33 cellular contexts compared by ENCODE assay signal in the genomic region with DNA sequence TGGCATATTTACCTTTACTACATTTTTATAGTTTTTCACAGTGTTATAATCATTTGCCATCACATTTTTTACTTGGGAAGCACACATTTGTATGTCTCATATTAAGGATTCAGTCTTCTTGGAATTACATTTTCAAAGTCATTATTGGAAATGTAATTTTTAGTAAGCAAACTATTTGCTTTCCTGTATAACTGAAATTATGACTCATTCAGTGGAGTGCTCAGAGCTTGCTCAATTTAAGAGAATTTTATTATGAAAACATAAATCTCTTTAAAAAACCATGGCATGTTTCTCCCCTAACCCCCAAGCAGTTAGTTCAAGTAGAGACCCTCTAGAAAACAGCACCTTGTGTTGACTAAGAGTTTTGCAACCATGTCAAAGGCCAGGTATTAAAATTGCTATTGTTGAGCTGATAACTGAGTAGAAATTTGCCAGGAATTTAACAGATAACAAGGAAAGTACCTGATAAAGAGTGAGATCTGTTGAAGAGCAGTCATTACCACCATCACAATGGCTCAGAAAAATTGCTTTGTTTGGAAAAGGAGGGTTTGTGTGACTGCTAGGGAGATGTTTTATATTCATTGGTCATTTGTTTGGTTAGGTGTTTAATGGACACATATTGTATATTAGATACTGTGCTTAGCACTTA.
DNase-seq lines count a peak whose midpoint lies in the region; ATAC-seq, FAIRE-seq and TF ChIP-seq lines count a peak whose summit lies in the region.
"Had no signal": no experiment of that assay in that cellular context is flagged by ENCODE, and none has a peak within 500 bp of the region (broad histone marks: within the 10 kb centered on the region; RNA-seq: fewer than 3 reads in every experiment).

No MANE protein-coding gene starts in this region.

- TF ChIP-seq CTCF in bronchial epithelial cell (IDR thresholded peaks at IDR 0.05; ENCODE audit: insufficient read depth, low read length, severe bottlenecking): no peak

- no peaks in the 10 kb centered on the region for H3K27me3 ChIP-seq in bronchial epithelial cell (ENCODE audit: control insufficient read depth, insufficient read depth, low read length)
- H3K27me3 ChIP-seq: BE2C, cardiac muscle cell, upper lobe of left lung had no signal

- ATAC-seq in HG03280 (IDR thresholded peaks at IDR 0.05; ENCODE audit: unreplicated experiment): no peak
- ATAC-seq: activated CD8-positive, alpha-beta T cell treated with anti-CD3 and anti-CD28 coated beads, Interleukin-2, amount 10 ng/mL, durations not matched to agents 7 days and 5 days; activated T-helper 17 cell treated with anti-CD3 and anti-CD28 coated beads, Interleukin-2, amount 50 U/mL, for 72 hours; CD8-positive, alpha-beta T cell; lower lobe of right lung; naive thymus-derived CD8-positive, alpha-beta T cell; psoas muscle; stimulated activated effector memory CD8-positive, alpha-beta T cell treated with anti-CD3 and anti-CD28 coated beads, Interleukin-12 subunit alpha, Interleukin-12 subunit beta, amount 100 ng/mL, for 72 hours had no signal

- no peak for FAIRE-seq in bronchial epithelial cell (lab: Jason Lieb, UNC)
- FAIRE-seq: frontal cortex, G401.6 had no signal

- H3K4me3 ChIP-seq in bronchial epithelial cell (ENCODE audit: low read depth, low read length): no peak overlapping the region
- H3K4me3 ChIP-seq: cardiac muscle cell, coronary artery, lower lobe of right lung, psoas muscle, upper lobe of left lung had no signal

- peak; percentile 31 for DNase-seq in ELR (ENCODE audit: low read depth)
- peak; percentile 75 for DNase-seq in NCI-H146 treated with DMSO at 0.1 percent for 48 hours (lab: John Stamatoyannopoulos, UW; ENCODE audit: unreplicated experiment)
- DNase-seq in bronchial epithelial cell (ENCODE audit: low read depth): peak; percentile 11
- peak; percentile 46 for DNase-seq in iris pigment epithelial cell (ENCODE audit: low read depth)
- DNase-seq in DMS153 treated with DMSO at 0.1 percent for 48 hours (lab: John Stamatoyannopoulos, UW; ENCODE audit: unreplicated experiment): no peak
- DNase-seq in Ammon's horn (ENCODE audit: low spot score): no peak
- no peak for DNase-seq in NCI-H526 treated with DMSO at 0.1 percent for 48 hours (lab: John Stamatoyannopoulos, UW)
- DNase-seq: ACHN; activated CD4-positive, alpha-beta T cell treated with anti-CD3 and anti-CD28 coated beads for 4 hours; activated CD8-positive, alpha-beta T cell treated with anti-CD3 and anti-CD28 coated beads, Interleukin-2, amount 10 ng/mL, durations not matched to agents 7 days and 5 days; activated naive CD4-positive, alpha-beta T cell treated with anti-CD3 and anti-CD28 coated beads, Interleukin-2, amount 50 U/mL, for 16 hours; aorta; BE2C; CD8-positive, alpha-beta T cell; effector memory CD4-positive, alpha-beta T cell; KBM-7; lower lobe of right lung; naive thymus-derived CD8-positive, alpha-beta T cell; NCI-H1105; NCI-H2081 treated with DMSO at 0.1 percent for 48 hours; NCI-H345; nucleus accumbens; psoas muscle; substantia nigra; upper lobe of left lung; WERI-Rb-1 had no signal

- no peaks in the 10 kb centered on the region for H3K36me3 ChIP-seq in bronchial epithelial cell (ENCODE audit: control insufficient read depth, insufficient read depth, low read length)
- H3K36me3 ChIP-seq: BE2C, cardiac muscle cell, lower lobe of right lung, upper lobe of left lung, WERI-Rb-1 had no signal

Comparison
In these comparisons a context has a peak if more than half of its experiments do, and no peak if none do; other contexts are left out.
1. DNase-seq: peak in ELR (single experiment), NCI-H146 treated with DMSO at 0.1 percent for 48 hours (single experiment), bronchial epithelial cell (single experiment) and iris pigment epithelial cell (single experiment); none in DMS153 treated with DMSO at 0.1 percent for 48 hours (single experiment), Ammon's horn (single experiment) and NCI-H526 treated with DMSO at 0.1 percent for 48 hours (single experiment).